12 cellular contexts compared by ENCODE assay signal in genomic region chr11:100740440-100740839, GRCh38. TPM values are rescaled to one million over a fixed set of nuclear protein-coding genes. Genes with fewer than 3 reads are reported as not detected.
DNase-seq lines count a peak whose midpoint lies in the region; ATAC-seq and TF ChIP-seq lines count a peak whose summit lies in the region.
"Had no signal": no experiment of that assay in that cellular context is flagged by ENCODE, and none has a peak within 500 bp of the region (broad histone marks: within the 10 kb centered on the region; RNA-seq: fewer than 3 reads in every experiment).

No MANE protein-coding gene starts in this region.

- H3K4me1 ChIP-seq in adipocyte (ENCODE audit: control insufficient read depth, insufficient read depth, low read length) (peaks cover 30% of the 10 kb centered on the region), left ventricle myocardium inferior (peaks cover 47% of the 10 kb centered on the region), parathyroid adenoma (peaks cover 14% of the 10 kb centered on the region)

- H3K9ac ChIP-seq in adipocyte (ENCODE audit: low read length) (no peak overlapping the region), parathyroid adenoma (no peak overlapping the region)

- H3K4me2 ChIP-seq in parathyroid adenoma (ENCODE audit: low read length) = no peak overlapping the region

- H2AFZ ChIP-seq in parathyroid adenoma = peak overlapping the region; percentile 17

- intact Hi-C loops in left ventricle myocardium inferior (cut with micrococcal nuclease) (no loop called here), dorsolateral prefrontal cortex (cut with DNase I) (no loop called here)

- no peaks in the 10 kb centered on the region for H3K9me3 ChIP-seq in adipocyte (ENCODE audit: control insufficient read depth, low read length)
- no peaks in the 10 kb centered on the region for H3K9me3 ChIP-seq in left ventricle myocardium inferior (replicated peaks)
- no peaks in the 10 kb centered on the region for H3K9me3 ChIP-seq in parathyroid adenoma (ENCODE audit: control insufficient read depth, low read length)
- H3K9me3 ChIP-seq: transverse colon had no signal

- H3K27me3 ChIP-seq in adipocyte (replicated peaks; ENCODE audit: control insufficient read depth, insufficient read depth, low read length) (no peaks in the 10 kb centered on the region), left ventricle myocardium inferior (ENCODE audit: low read depth) (no peaks in the 10 kb centered on the region), parathyroid adenoma (ENCODE audit: control insufficient read depth, insufficient read depth, low read length) (no peaks in the 10 kb centered on the region), dorsolateral prefrontal cortex (no peaks in the 10 kb centered on the region)
- H3K27me3 ChIP-seq: transverse colon had no signal

- peak overlapping the region; percentile 72 for H3K27ac ChIP-seq in left ventricle myocardium inferior (replicated peaks)
- H3K27ac ChIP-seq in parathyroid adenoma = peak overlapping the region; percentile 56
- no peak overlapping the region for H3K27ac ChIP-seq in dorsolateral prefrontal cortex

- H3K79me2 ChIP-seq in parathyroid adenoma = no peaks in the 10 kb centered on the region

- ATAC-seq in GM18498 (IDR thresholded peaks at IDR 0.05; ENCODE audit: unreplicated experiment) = no peak
- no peak for ATAC-seq in HG03354 (IDR thresholded peaks at IDR 0.05; ENCODE audit: poor library complexity, severe bottlenecking, unreplicated experiment)
- ATAC-seq: activated CD8-positive, alpha-beta T cell treated with anti-CD3 and anti-CD28 coated beads for 36 hours had no signal

- peak overlapping the region; percentile 12 for H3K4me3 ChIP-seq in adipocyte (ENCODE audit: low read length)
- H3K4me3 ChIP-seq in left ventricle myocardium inferior = no peak overlapping the region
- H3K4me3 ChIP-seq in parathyroid adenoma (ENCODE audit: low read depth, low read length) = no peak overlapping the region
- H3K4me3 ChIP-seq in dorsolateral prefrontal cortex = no peak overlapping the region
- H3K4me3 ChIP-seq: lung, transverse colon had no signal

- peak; percentile 54 for DNase-seq in EH (ENCODE audit: low read depth)
- DNase-seq in adipocyte (ENCODE audit: low read depth) = peak; percentile 36
- DNase-seq in left ventricle myocardium inferior = no peak
- DNase-seq in retina = no peak
- DNase-seq in dorsolateral prefrontal cortex = no peak
- DNase-seq: activated CD8-positive, alpha-beta T cell treated with anti-CD3 and anti-CD28 coated beads for 36 hours; NCI-H2227 treated with DMSO at 0.1 percent for 48 hours; transverse colon had no signal

- H3K36me3 ChIP-seq in adipocyte (ENCODE audit: control insufficient read depth, insufficient read depth, low read length, severe bottlenecking) (no peaks in the 10 kb centered on the region), left ventricle myocardium inferior (no peaks in the 10 kb centered on the region), parathyroid adenoma (ENCODE audit: control insufficient read depth, insufficient read depth, low read length) (no peaks in the 10 kb centered on the region)
- H3K36me3 ChIP-seq: transverse colon had no signal

- TF ChIP-seq CTCF in left ventricle myocardium inferior (IDR thresholded peaks at IDR 0.05; ENCODE audit: borderline replicate concordance) = no peak
- no peak for TF ChIP-seq CTCF in parathyroid adenoma (IDR thresholded peaks at IDR 0.05)
- TF ChIP-seq CTCF in dorsolateral prefrontal cortex (IDR thresholded peaks at IDR 0.05 in 54 of 56, conservative IDR thresholded peaks at IDR 0.05 in 2 of 56; ENCODE audit: low read depth in 1 of 56, partially characterized antibody in 56 of 56) = no peak

RNA-seq across cellular contexts. Expression of gene ARHGAP42, which starts 53.4 kb away (rescaled TPM):
- total RNA-seq in left ventricle myocardium inferior (11.1 TPM), dorsolateral prefrontal cortex (10 to 100 TPM in 75 of 120 experiments, 1 to 10 TPM in 45; 4.9 to 25.0 (median 11.0) TPM)

Comparison
In these comparisons a context has a peak if more than half of its experiments do, and no peak if none do; other contexts are left out.
1. DNase-seq: peak in EH (single experiment) and adipocyte (single experiment); none in left ventricle myocardium inferior (single experiment), retina (single experiment) and dorsolateral prefrontal cortex (0 of 10).
2. H3K27ac ChIP-seq: peak in left ventricle myocardium inferior (single experiment) and parathyroid adenoma (single experiment); none in dorsolateral prefrontal cortex (0 of 59).